In the genomic region with DNA sequence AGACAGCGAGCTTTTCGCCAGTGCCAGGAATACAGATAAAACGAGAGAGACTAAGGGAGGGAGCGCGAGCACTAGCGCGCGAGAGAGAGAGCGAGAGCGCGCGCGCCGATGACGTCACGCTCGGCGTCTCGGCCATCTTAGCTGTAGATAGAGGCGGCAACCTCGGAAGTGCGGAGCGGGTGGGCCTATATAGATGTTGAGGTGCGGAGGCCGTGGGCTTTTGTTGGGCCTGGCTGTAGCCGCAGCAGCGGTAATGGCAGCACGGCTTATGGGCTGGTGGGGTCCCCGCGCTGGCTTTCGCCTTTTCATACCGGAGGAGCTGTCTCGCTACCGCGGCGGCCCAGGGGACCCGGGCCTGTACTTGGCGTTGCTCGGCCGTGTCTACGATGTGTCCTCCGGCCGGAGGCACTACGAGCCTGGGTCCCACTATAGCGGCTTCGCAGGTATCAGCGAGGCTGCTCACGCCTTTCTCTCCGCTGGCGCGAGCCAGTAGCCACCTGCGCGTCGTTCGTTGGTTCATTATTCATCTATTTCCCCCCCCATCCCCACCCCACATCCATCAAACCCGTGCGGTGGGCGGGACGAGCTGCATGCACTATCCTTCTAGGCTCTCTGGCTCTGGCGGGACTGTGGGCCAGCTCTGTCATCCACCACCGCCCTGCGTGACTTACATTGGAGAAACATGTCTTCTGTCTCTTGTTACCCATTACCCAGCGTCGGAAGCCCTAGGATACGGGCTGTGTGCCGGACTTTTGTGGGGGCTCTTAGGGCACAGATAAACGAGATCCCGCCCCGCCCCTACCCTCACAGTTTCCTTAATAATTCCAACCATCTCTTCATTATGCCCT, we compare ENCODE assay signal across 1 cellular context.
TF ChIP-seq lines count a peak whose summit lies in the region.

No MANE protein-coding gene starts in this region.

TF ChIP-seq in H1, 55 proteins besides CTCF, POLR2A, EP300 and RAD21:
- TF ChIP-seq CHD2 (IDR thresholded peaks at IDR 0.05; ENCODE audit: low read length), result peak; percentile 67
- peak; percentile 82 for TF ChIP-seq RBBP5 (IDR thresholded peaks at IDR 0.05; ENCODE audit: borderline replicate concordance, low read depth, low read length)
- TF ChIP-seq, protein P1, sequence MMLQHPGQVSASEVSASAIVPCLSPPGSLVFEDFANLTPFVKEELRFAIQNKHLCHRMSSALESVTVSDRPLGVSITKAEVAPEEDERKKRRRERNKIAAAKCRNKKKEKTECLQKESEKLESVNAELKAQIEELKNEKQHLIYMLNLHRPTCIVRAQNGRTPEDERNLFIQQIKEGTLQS (IDR thresholded peaks at IDR 0.05; ENCODE audit: insufficient read depth, low read depth, low read length), result peak; percentile 42; the same call in 1 of the 2 replicates
- TF ChIP-seq, protein P2, sequence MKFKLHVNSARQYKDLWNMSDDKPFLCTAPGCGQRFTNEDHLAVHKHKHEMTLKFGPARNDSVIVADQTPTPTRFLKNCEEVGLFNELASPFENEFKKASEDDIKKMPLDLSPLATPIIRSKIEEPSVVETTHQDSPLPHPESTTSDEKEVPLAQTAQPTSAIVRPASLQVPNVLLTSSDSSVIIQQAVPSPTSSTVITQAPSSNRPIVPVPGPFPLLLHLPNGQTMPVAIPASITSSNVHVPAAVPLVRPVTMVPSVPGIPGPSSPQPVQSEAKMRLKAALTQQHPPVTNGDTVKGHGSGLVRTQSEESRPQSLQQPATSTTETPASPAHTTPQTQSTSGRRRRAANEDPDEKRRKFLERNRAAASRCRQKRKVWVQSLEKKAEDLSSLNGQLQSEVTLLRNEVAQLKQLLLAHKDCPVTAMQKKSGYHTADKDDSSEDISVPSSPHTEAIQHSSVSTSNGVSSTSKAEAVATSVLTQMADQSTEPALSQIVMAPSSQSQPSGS (IDR thresholded peaks at IDR 0.05; ENCODE audit: low read length), result peak; percentile 89
- peak; percentile 67 for TF ChIP-seq BRCA1 (IDR thresholded peaks at IDR 0.05; ENCODE audit: low read depth, low read length)
- TF ChIP-seq KDM4A (IDR thresholded peaks at IDR 0.05; ENCODE audit: low read depth, low read length, severe bottlenecking), result peak; percentile 91
- TF ChIP-seq SIX5 (IDR thresholded peaks at IDR 0.05; ENCODE audit: low read depth, low read length), result no peak; the same call in 1 of the 2 replicates
- TF ChIP-seq CREB1 (IDR thresholded peaks at IDR 0.05), result peak; percentile 97
- 0 out of 4 replicates have a peak, but pooled peaks of 1 of the 2 experiments have one; percentile 41 for TF ChIP-seq SIN3A (conservative IDR thresholded peaks at IDR 0.05 in 1 of 2, IDR thresholded peaks at IDR 0.05 in 1 of 2; ENCODE audit: low read depth in 1 of 2, low read length in 2 of 2)
- peak; percentile 96 for TF ChIP-seq JUND (IDR thresholded peaks at IDR 0.05; ENCODE audit: low read length)
- no peak for TF ChIP-seq BCL11A (IDR thresholded peaks at IDR 0.05; ENCODE audit: low read depth in 2 of 2, low read length in 2 of 2)
- peak; percentile 97 for TF ChIP-seq POLR2AphosphoS5 (IDR thresholded peaks at IDR 0.05; ENCODE audit: low read depth, low read length)
- TF ChIP-seq CHD1 (IDR thresholded peaks at IDR 0.05; ENCODE audit: low read depth, low read length), result no peak
- TF ChIP-seq TAF1 (IDR thresholded peaks at IDR 0.05; ENCODE audit: low read depth, low read length), result peak; percentile 88
- TF ChIP-seq GTF2F1 (IDR thresholded peaks at IDR 0.05; ENCODE audit: borderline replicate concordance, low read depth, low read length), result peak; percentile 72; the same call in 1 of the 2 replicates
- TF ChIP-seq POU5F1 (IDR thresholded peaks at IDR 0.05; ENCODE audit: low read depth, low read length), result no peak
- no peak for TF ChIP-seq RNF2 (IDR thresholded peaks at IDR 0.05; ENCODE audit: borderline replicate concordance, low read depth, low read length, missing control alignments, poor library complexity, severe bottlenecking)
- TF ChIP-seq PHF8 (conservative IDR thresholded peaks at IDR 0.05; ENCODE audit: low read depth, low read length), result peak; percentile 90
- TF ChIP-seq KDM5A (IDR thresholded peaks at IDR 0.05; ENCODE audit: low read length), result peak; percentile 65
- TF ChIP-seq YY1 (IDR thresholded peaks at IDR 0.05; ENCODE audit: low read depth, low read length), result peak; percentile 94
- no peak for TF ChIP-seq CEBPB (IDR thresholded peaks at IDR 0.05; ENCODE audit: low read depth, low read length)
- TF ChIP-seq SP4 (IDR thresholded peaks at IDR 0.05; ENCODE audit: low read length), result no peak; the same call in 1 of the 2 replicates
- no peak for TF ChIP-seq MAFK (IDR thresholded peaks at IDR 0.05; ENCODE audit: low read depth, low read length)
- TF ChIP-seq FOSL1 (IDR thresholded peaks at IDR 0.05; ENCODE audit: insufficient read depth, low read depth, low read length), result 0 out of 2 replicates have a peak, but pooled peaks have one; percentile 25
- TF ChIP-seq, protein P3, sequence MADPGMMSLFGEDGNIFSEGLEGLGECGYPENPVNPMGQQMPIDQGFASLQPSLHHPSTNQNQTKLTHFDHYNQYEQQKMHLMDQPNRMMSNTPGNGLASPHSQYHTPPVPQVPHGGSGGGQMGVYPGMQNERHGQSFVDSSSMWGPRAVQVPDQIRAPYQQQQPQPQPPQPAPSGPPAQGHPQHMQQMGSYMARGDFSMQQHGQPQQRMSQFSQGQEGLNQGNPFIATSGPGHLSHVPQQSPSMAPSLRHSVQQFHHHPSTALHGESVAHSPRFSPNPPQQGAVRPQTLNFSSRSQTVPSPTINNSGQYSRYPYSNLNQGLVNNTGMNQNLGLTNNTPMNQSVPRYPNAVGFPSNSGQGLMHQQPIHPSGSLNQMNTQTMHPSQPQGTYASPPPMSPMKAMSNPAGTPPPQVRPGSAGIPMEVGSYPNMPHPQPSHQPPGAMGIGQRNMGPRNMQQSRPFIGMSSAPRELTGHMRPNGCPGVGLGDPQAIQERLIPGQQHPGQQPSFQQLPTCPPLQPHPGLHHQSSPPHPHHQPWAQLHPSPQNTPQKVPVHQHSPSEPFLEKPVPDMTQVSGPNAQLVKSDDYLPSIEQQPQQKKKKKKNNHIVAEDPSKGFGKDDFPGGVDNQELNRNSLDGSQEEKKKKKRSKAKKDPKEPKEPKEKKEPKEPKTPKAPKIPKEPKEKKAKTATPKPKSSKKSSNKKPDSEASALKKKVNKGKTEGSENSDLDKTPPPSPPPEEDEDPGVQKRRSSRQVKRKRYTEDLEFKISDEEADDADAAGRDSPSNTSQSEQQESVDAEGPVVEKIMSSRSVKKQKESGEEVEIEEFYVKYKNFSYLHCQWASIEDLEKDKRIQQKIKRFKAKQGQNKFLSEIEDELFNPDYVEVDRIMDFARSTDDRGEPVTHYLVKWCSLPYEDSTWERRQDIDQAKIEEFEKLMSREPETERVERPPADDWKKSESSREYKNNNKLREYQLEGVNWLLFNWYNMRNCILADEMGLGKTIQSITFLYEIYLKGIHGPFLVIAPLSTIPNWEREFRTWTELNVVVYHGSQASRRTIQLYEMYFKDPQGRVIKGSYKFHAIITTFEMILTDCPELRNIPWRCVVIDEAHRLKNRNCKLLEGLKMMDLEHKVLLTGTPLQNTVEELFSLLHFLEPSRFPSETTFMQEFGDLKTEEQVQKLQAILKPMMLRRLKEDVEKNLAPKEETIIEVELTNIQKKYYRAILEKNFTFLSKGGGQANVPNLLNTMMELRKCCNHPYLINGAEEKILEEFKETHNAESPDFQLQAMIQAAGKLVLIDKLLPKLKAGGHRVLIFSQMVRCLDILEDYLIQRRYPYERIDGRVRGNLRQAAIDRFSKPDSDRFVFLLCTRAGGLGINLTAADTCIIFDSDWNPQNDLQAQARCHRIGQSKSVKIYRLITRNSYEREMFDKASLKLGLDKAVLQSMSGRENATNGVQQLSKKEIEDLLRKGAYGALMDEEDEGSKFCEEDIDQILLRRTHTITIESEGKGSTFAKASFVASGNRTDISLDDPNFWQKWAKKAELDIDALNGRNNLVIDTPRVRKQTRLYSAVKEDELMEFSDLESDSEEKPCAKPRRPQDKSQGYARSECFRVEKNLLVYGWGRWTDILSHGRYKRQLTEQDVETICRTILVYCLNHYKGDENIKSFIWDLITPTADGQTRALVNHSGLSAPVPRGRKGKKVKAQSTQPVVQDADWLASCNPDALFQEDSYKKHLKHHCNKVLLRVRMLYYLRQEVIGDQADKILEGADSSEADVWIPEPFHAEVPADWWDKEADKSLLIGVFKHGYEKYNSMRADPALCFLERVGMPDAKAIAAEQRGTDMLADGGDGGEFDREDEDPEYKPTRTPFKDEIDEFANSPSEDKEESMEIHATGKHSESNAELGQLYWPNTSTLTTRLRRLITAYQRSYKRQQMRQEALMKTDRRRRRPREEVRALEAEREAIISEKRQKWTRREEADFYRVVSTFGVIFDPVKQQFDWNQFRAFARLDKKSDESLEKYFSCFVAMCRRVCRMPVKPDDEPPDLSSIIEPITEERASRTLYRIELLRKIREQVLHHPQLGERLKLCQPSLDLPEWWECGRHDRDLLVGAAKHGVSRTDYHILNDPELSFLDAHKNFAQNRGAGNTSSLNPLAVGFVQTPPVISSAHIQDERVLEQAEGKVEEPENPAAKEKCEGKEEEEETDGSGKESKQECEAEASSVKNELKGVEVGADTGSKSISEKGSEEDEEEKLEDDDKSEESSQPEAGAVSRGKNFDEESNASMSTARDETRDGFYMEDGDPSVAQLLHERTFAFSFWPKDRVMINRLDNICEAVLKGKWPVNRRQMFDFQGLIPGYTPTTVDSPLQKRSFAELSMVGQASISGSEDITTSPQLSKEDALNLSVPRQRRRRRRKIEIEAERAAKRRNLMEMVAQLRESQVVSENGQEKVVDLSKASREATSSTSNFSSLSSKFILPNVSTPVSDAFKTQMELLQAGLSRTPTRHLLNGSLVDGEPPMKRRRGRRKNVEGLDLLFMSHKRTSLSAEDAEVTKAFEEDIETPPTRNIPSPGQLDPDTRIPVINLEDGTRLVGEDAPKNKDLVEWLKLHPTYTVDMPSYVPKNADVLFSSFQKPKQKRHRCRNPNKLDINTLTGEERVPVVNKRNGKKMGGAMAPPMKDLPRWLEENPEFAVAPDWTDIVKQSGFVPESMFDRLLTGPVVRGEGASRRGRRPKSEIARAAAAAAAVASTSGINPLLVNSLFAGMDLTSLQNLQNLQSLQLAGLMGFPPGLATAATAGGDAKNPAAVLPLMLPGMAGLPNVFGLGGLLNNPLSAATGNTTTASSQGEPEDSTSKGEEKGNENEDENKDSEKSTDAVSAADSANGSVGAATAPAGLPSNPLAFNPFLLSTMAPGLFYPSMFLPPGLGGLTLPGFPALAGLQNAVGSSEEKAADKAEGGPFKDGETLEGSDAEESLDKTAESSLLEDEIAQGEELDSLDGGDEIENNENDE (IDR thresholded peaks at IDR 0.05; ENCODE audit: insufficient replicate concordance, low read length), result no peak
- peak; percentile 62 for TF ChIP-seq ASH2L (IDR thresholded peaks at IDR 0.05; ENCODE audit: low read length)
- 0 out of 2 replicates have a peak, but pooled peaks have one; percentile 21 for TF ChIP-seq JUN (IDR thresholded peaks at IDR 0.05; ENCODE audit: low read depth, low read length)
- TF ChIP-seq TEAD4 (IDR thresholded peaks at IDR 0.05; ENCODE audit: low read depth, low read length), result no peak
- TF ChIP-seq TBP (IDR thresholded peaks at IDR 0.05; ENCODE audit: low read depth, low read length), result peak; percentile 83
